Comparison of ENCODE assay signal across 29 cellular contexts in the genomic region with DNA sequence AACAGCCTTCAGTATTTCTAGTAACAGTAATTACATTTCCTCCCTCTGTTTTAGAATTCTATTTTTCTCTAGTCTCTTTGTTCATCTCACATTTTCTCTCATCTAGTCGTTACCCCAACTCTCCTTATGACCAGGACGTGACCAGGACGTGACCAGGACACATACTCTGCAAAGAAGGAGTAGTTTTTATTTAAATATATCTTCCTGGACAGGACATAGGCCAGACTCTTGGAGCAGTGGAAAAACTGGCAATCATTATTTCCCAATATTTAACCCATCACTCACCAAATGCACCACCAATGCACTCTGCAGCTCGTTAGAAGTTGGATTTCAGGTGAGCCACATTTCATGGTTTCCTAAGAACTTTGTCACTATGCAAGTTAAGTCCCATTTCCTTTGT. TPM values are rescaled to one million over a fixed set of nuclear protein-coding genes. Genes with fewer than 3 reads are reported as not detected.
DNase-seq lines count a peak whose midpoint lies in the region; ATAC-seq and TF ChIP-seq lines count a peak whose summit lies in the region.
"Had no signal": no experiment of that assay in that cellular context is flagged by ENCODE, and none has a peak within 500 bp of the region (broad histone marks: within the 10 kb centered on the region; RNA-seq: fewer than 3 reads in every experiment).

No MANE protein-coding gene starts in this region.

- peaks cover 7% of the 10 kb centered on the region for H3K4me1 Mint-ChIP-seq in activated T-cell treated with anti-CD3 and anti-CD28 coated beads, Interleukin-2, amount 50 U/mL, for 24 hours (ENCODE audit: low read depth)
- H3K4me1 Mint-ChIP-seq: CD14-positive monocyte had no signal

- H3K9me3 Mint-ChIP-seq in activated T-cell treated with anti-CD3 and anti-CD28 coated beads, Interleukin-2, amount 50 U/mL, for 24 hours, result no peaks in the 10 kb centered on the region
- H3K9me3 Mint-ChIP-seq: activated naive CD4-positive, alpha-beta T cell treated with anti-CD3 and anti-CD28 coated beads, Interleukin-2, amount 50 U/mL, for 24 hours; brain; CD14-positive monocyte; GM23338; naive thymus-derived CD4-positive, alpha-beta T cell; T-cell had no signal

- no peak overlapping the region for H3K9ac ChIP-seq in parathyroid adenoma

- DNase-seq in cardiac muscle cell (ENCODE audit: low read depth in 1 of 2, low spot score in 1 of 2) (no peak), Right ventricle myocardium superior (no peak), left lung (no peak), upper lobe of left lung (no peak), GM20000 (ENCODE audit: low spot score) (no peak)
- DNase-seq in activated T-cell treated with anti-CD3 and anti-CD28 coated beads, Interleukin-2, amount 50 U/mL, for 24 hours, result no peak
- DNase-seq: activated CD4-positive, alpha-beta T cell treated with anti-CD3 and anti-CD28 coated beads for 48 hours; amniotic stem cell; dorsolateral prefrontal cortex; hippocampal formation; left ventricle myocardium superior; NCI-H1694; NCI-H446; NCI-H774; pancreas; stimulated activated CD4-positive, alpha-beta T cell treated with anti-CD3 and anti-CD28 coated beads, Interleukin-12 subunit alpha, Interleukin-12 subunit beta, amount 100 ng/mL, for 4 hours; stimulated activated CD4-positive, alpha-beta T cell treated with anti-CD3 and anti-CD28 coated beads, Interleukin-4, amount 100 ng/mL, for 1 hour; WERI-Rb-1 had no signal

- no peak overlapping the region for H3K27ac Mint-ChIP-seq in activated T-cell treated with anti-CD3 and anti-CD28 coated beads, Interleukin-2, amount 50 U/mL, for 24 hours
- H3K27ac Mint-ChIP-seq: activated naive CD4-positive, alpha-beta T cell treated with anti-CD3 and anti-CD28 coated beads, Interleukin-2, amount 50 U/mL, for 24 hours; CD14-positive monocyte had no signal

- H3K36me3 Mint-ChIP-seq in activated T-cell treated with anti-CD3 and anti-CD28 coated beads, Interleukin-2, amount 50 U/mL, for 24 hours (ENCODE audit: low read depth), result no peaks in the 10 kb centered on the region
- H3K36me3 Mint-ChIP-seq: brain, CD14-positive monocyte had no signal

- TF ChIP-seq EP300 in upper lobe of left lung (IDR thresholded peaks at IDR 0.05), result no peak

- intact Hi-C loops in Right ventricle myocardium superior (cut with DNase I), result no loop called here
- intact Hi-C loops in left lung (cut with DNase I), result no loop called here

- TF ChIP-seq POLR2A in upper lobe of left lung (IDR thresholded peaks at IDR 0.05), result no peak

- no peaks in the 10 kb centered on the region for H3K27me3 Mint-ChIP-seq in activated T-cell treated with anti-CD3 and anti-CD28 coated beads, Interleukin-2, amount 50 U/mL, for 24 hours
- H3K27me3 Mint-ChIP-seq: activated naive CD4-positive, alpha-beta T cell treated with anti-CD3 and anti-CD28 coated beads, Interleukin-2, amount 50 U/mL, for 24 hours; brain; naive thymus-derived CD4-positive, alpha-beta T cell; T-cell had no signal

- ATAC-seq in Right ventricle myocardium superior (ENCODE audit: poor library complexity), result no peak
- ATAC-seq in left lung, result peak; percentile 17
- no peak for ATAC-seq in upper lobe of left lung (ENCODE audit: low FRiP score in 2 of 2)
- no peak for ATAC-seq in HG02588 (IDR thresholded peaks at IDR 0.05; ENCODE audit: unreplicated experiment)
- ATAC-seq: K562, left ventricle myocardium superior had no signal

- peaks cover 20% of the 10 kb centered on the region for H3K4me1 ChIP-seq in cardiac muscle cell (ENCODE audit: low read depth)
- H3K4me1 ChIP-seq in left lung, result no peaks in the 10 kb centered on the region
- peaks cover 16% of the 10 kb centered on the region for H3K4me1 ChIP-seq in parathyroid adenoma
- H3K4me1 ChIP-seq in upper lobe of left lung, result peaks cover 0 to 7% (median 7%) of the 10 kb centered on the region in 4 donors
- H3K4me1 ChIP-seq: pancreas, SJSA1 had no signal

- peaks cover 3% of the 10 kb centered on the region for H3K79me2 ChIP-seq in parathyroid adenoma

- no peak overlapping the region for H3K4me3 Mint-ChIP-seq in activated T-cell treated with anti-CD3 and anti-CD28 coated beads, Interleukin-2, amount 50 U/mL, for 24 hours
- H3K4me3 Mint-ChIP-seq: activated naive CD4-positive, alpha-beta T cell treated with anti-CD3 and anti-CD28 coated beads, Interleukin-2, amount 50 U/mL, for 24 hours; CD14-positive monocyte; GM23338 had no signal

- H3K9me3 ChIP-seq in cardiac muscle cell (ENCODE audit: low read depth) (no peaks in the 10 kb centered on the region), left lung (no peaks in the 10 kb centered on the region), parathyroid adenoma (ENCODE audit: control insufficient read depth, low read length) (no peaks in the 10 kb centered on the region), upper lobe of left lung (no peaks in the 10 kb centered on the region)
- H3K9me3 ChIP-seq: pancreas, SJSA1 had no signal

- WGBS in upper lobe of left lung, 2 donors, result 52 to 58% methylated on average over 4 of the region's 4 CpGs

- H2AFZ ChIP-seq in parathyroid adenoma, result no peak overlapping the region
- H2AFZ ChIP-seq: GM23338 had no signal

- no peak for TF ChIP-seq CTCF in cardiac muscle cell (IDR thresholded peaks at IDR 0.05; ENCODE audit: low read depth, low read length)
- TF ChIP-seq CTCF in left lung (IDR thresholded peaks at IDR 0.05), result no peak
- no peak for TF ChIP-seq CTCF in parathyroid adenoma (IDR thresholded peaks at IDR 0.05)
- no peak for TF ChIP-seq CTCF in upper lobe of left lung (IDR thresholded peaks at IDR 0.05)
- no peak for TF ChIP-seq CTCF in GM20000 (IDR thresholded peaks at IDR 0.05; ENCODE audit: extremely low read depth, missing control alignments)

- H3K4me2 ChIP-seq in parathyroid adenoma (ENCODE audit: low read length), result peak overlapping the region; percentile 62
- H3K4me2 ChIP-seq: GM23338 had no signal

- H3K36me3 ChIP-seq in cardiac muscle cell, result no peaks in the 10 kb centered on the region
- H3K36me3 ChIP-seq in left lung, result no peaks in the 10 kb centered on the region
- H3K36me3 ChIP-seq in parathyroid adenoma (ENCODE audit: control insufficient read depth, insufficient read depth, low read length), result no peaks in the 10 kb centered on the region
- no peaks in the 10 kb centered on the region for H3K36me3 ChIP-seq in upper lobe of left lung
- H3K36me3 ChIP-seq: pancreas, SJSA1, WERI-Rb-1 had no signal

- H3K4me3 ChIP-seq in cardiac muscle cell (no peak overlapping the region), left lung (no peak overlapping the region), parathyroid adenoma (ENCODE audit: low read depth, low read length) (peak overlapping the region; percentile 36), upper lobe of left lung (no peak overlapping the region)
- H3K4me3 ChIP-seq: GM23338, K562, pancreas, SJSA1 had no signal

- H3K27ac ChIP-seq in cardiac muscle cell (peak overlapping the region; percentile 65), left lung (peak overlapping the region in 1 of 2 donors; percentile 40), parathyroid adenoma (peak overlapping the region; percentile 75), upper lobe of left lung (peak overlapping the region; percentile 11 to 75 (median 58))
- H3K27ac ChIP-seq: 22Rv1, dorsolateral prefrontal cortex, pancreas, SJSA1, WERI-Rb-1 had no signal

- no peaks in the 10 kb centered on the region for H3K27me3 ChIP-seq in cardiac muscle cell
- no peaks in the 10 kb centered on the region for H3K27me3 ChIP-seq in left lung
- H3K27me3 ChIP-seq in parathyroid adenoma (ENCODE audit: control insufficient read depth, insufficient read depth, low read length), result no peaks in the 10 kb centered on the region
- no peaks in the 10 kb centered on the region for H3K27me3 ChIP-seq in upper lobe of left lung
- H3K27me3 ChIP-seq: dorsolateral prefrontal cortex, pancreas, SJSA1 had no signal

RNA-seq across cellular contexts. Expression of gene POGLUT3, which starts 40.3 kb away (rescaled TPM):
- total RNA-seq in cardiac muscle cell (8.5 and 12.0 TPM in 2 replicates), Right ventricle myocardium superior (11.3 TPM), left lung (10 to 100 TPM; 27.4 to 38.0 TPM), upper lobe of left lung (10 to 100 TPM in 4 of 6 donors, 1 to 10 TPM in 2; 4.9 to 24.5 (median 15.8) TPM)
- 14.5 and 18.8 TPM in 2 replicates for polyA plus RNA-seq in cardiac muscle cell

RNA-seq across cellular contexts. Expression of gene EXPH5, which starts 55.1 kb away (rescaled TPM):
- total RNA-seq in cardiac muscle cell (5.6 and 7.7 TPM in 2 replicates), Right ventricle myocardium superior (2.5 TPM), left lung (10 to 100 TPM; 27.7 to 31.7 TPM), upper lobe of left lung (10 to 100 TPM; 12.8 to 47.0 (median 28.3) TPM)
- 2.6 and 4.6 TPM in 2 replicates for polyA plus RNA-seq in cardiac muscle cell
